Comparison of ENCODE assay signal across 8 cellular contexts in the genomic region with DNA sequence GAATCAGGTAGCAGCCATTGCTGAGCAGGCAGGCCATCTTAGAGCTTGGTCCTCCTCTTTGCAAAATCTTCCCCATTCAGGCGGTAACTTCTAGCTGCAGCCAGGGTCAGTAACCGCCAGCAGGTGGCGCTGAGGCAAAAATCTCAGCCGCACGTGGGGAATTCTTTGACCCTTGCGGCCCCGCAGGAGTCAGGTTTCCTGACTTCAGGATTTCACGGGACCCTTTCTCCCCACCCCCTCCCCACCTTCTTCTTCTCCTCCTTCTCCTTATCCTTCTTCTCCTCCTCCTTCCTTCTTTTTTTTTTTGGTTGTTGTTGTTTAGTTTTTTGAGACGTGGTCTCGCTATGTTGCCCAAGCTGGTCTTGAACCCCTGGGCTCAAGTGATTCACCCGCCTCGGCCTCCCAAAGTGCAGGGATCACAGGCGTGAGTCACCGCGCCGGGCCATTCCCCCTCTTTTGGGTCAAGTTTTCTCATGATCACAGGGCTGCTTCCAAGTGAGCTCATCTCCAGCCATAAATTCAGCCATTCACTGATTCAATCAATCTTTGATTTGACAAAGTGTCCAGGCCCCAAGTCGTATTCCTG. TPM values are rescaled to one million over a fixed set of nuclear protein-coding genes. Genes with fewer than 3 reads are reported as not detected.
DNase-seq lines count a peak whose midpoint lies in the region; ATAC-seq and TF ChIP-seq lines count a peak whose summit lies in the region.

No MANE protein-coding gene starts in this region.

- H3K9me3 ChIP-seq in GM23248 (ENCODE audit: low read depth) (no peaks in the 10 kb centered on the region), OCI-LY3 (ENCODE audit: insufficient read depth, low read length) (no peaks in the 10 kb centered on the region), neuronal stem cell (replicated peaks in 1 of 2; ENCODE audit: control insufficient read depth in 2 of 2, insufficient read depth in 1 of 2, low read depth in 1 of 2, low read length in 2 of 2) (no peaks in the 10 kb centered on the region)

- no peaks in the 10 kb centered on the region for H3F3A ChIP-seq in GM23248 (ENCODE audit: insufficient read depth)

- H4K91ac ChIP-seq in neuronal stem cell (ENCODE audit: low read depth, low read length, poor library complexity), result no peak overlapping the region

- ATAC-seq in GM18861 (IDR thresholded peaks at IDR 0.05; ENCODE audit: unreplicated experiment), result no peak

- no peaks in the 10 kb centered on the region for H3K79me2 ChIP-seq in GM23248 (ENCODE audit: insufficient read depth)
- no peaks in the 10 kb centered on the region for H3K79me2 ChIP-seq in OCI-LY3 (ENCODE audit: low read length)

- H2AFZ ChIP-seq in GM23248 (peak overlapping the region; percentile 68), OCI-LY3 (ENCODE audit: low read depth, low read length) (peak overlapping the region; percentile 79), neuronal stem cell (ENCODE audit: low read length) (peak overlapping the region; percentile 84)

- no peak overlapping the region for H2BK5ac ChIP-seq in neuronal stem cell (ENCODE audit: low read length)

- no peak overlapping the region for H3K18ac ChIP-seq in neuronal stem cell (ENCODE audit: low read length)

- no peaks in the 10 kb centered on the region for H3K27me3 ChIP-seq in GM23248 (replicated peaks; ENCODE audit: insufficient read depth)
- no peaks in the 10 kb centered on the region for H3K27me3 ChIP-seq in OCI-LY3 (ENCODE audit: low read depth, low read length)
- peaks cover 0 to 5% (median 1%) of the 10 kb centered on the region in 3 experiments for H3K27me3 ChIP-seq in neuronal stem cell (ENCODE audit: control insufficient read depth in 3 of 3, insufficient read depth in 3 of 3, low read depth in 1 of 3, low read length in 3 of 3)

- in situ Hi-C loops in GM23248 (cut with MboI), result loop anchor here (5.0 to 10.0 kb wide), 2 partner anchors 51 to 239 kb away; no protein-coding TSS in a partner anchor

- no peaks in the 10 kb centered on the region for H3K79me1 ChIP-seq in neuronal stem cell (ENCODE audit: low read depth, low read length)

- no peak overlapping the region for H3K4me3 ChIP-seq in GM23248
- H3K4me3 ChIP-seq in OCI-LY3 (ENCODE audit: low read length), result no peak overlapping the region
- no peak overlapping the region for H3K4me3 ChIP-seq in fibroblast of mammary gland (ENCODE audit: control insufficient read depth, low read depth, low read length)
- H3K4me3 ChIP-seq in neuronal stem cell (ENCODE audit: low read length in 2 of 2), result no peak overlapping the region

- WGBS in GM23248 (ENCODE audit: low coverage in 1 of 2, low lambda C conversion rate in 2 of 2, missing lambda C conversion rate in 2 of 2), 2 experiments, result 10% methylated on average over 17 of the region's 17 CpGs
- WGBS in neuronal stem cell (ENCODE audit: extremely low coverage in 2 of 2, insufficient read length in 2 of 2, insufficient replicate concordance in 1 of 2), 2 donors, result no CpG with 5 or more reads among the region's 17 CpGs

- no peak overlapping the region for H4K8ac ChIP-seq in neuronal stem cell (ENCODE audit: low read depth, low read length)

- H3K4me2 ChIP-seq in GM23248 (ENCODE audit: unreplicated experiment) (peak overlapping the region; percentile 6), OCI-LY3 (ENCODE audit: low read length) (peak overlapping the region; percentile 39), neuronal stem cell (ENCODE audit: insufficient read depth, low read length, poor library complexity, severe bottlenecking) (no peak overlapping the region)

- H3K27ac ChIP-seq in GM23248 (peak overlapping the region; percentile 25), OCI-LY3 (ENCODE audit: low read length) (no peak overlapping the region), neuronal stem cell (replicated peaks; ENCODE audit: low read length) (no peak overlapping the region)

- no peak overlapping the region for H3K23ac ChIP-seq in neuronal stem cell (ENCODE audit: low read depth, low read length, poor library complexity)

- H3K9ac ChIP-seq in GM23248, result no peak overlapping the region
- H3K9ac ChIP-seq in OCI-LY3 (ENCODE audit: low read length), result no peak overlapping the region
- no peak overlapping the region for H3K9ac ChIP-seq in neuronal stem cell (ENCODE audit: low read depth, low read length, poor library complexity)

- peak overlapping the region; percentile 53 for H2AK5ac ChIP-seq in neuronal stem cell (ENCODE audit: low read depth, low read length)

- H4K20me1 ChIP-seq in GM23248 (ENCODE audit: insufficient read depth) (no peaks in the 10 kb centered on the region), OCI-LY3 (ENCODE audit: insufficient read depth, low read length) (no peaks in the 10 kb centered on the region)

- no peaks in the 10 kb centered on the region for H3K9me2 ChIP-seq in GM23248 (ENCODE audit: insufficient read depth)

- no peak overlapping the region for H2BK12ac ChIP-seq in neuronal stem cell (ENCODE audit: low read length)

- no peak overlapping the region for H3K14ac ChIP-seq in neuronal stem cell (ENCODE audit: low read length)

- no peak overlapping the region for H3K4ac ChIP-seq in neuronal stem cell (ENCODE audit: low read length)

- H2BK120ac ChIP-seq in neuronal stem cell (ENCODE audit: low read depth, low read length), result no peak overlapping the region

- H3K4me1 ChIP-seq in GM23248 (ENCODE audit: insufficient read depth) (peaks cover 8% of the 10 kb centered on the region), OCI-LY3 (ENCODE audit: low read length) (peaks cover 5% of the 10 kb centered on the region), neuronal stem cell (ENCODE audit: control insufficient read depth in 2 of 2, insufficient read depth in 1 of 2, low read depth in 1 of 2, low read length in 2 of 2) (peaks cover 3 to 17% of the 10 kb centered on the region in 2 donors)

- peak; percentile 72 for TF ChIP-seq CTCF in OCI-LY3 (IDR thresholded peaks at IDR 0.05; ENCODE audit: low read depth, low read length)
- peak; percentile 80 for TF ChIP-seq CTCF in fibroblast of mammary gland (conservative IDR thresholded peaks at IDR 0.05; ENCODE audit: control insufficient read depth, insufficient read depth, low read depth, low read length)

- H3K36me3 ChIP-seq in GM23248 (ENCODE audit: low read depth) (no peaks in the 10 kb centered on the region), OCI-LY3 (replicated peaks; ENCODE audit: low read depth, low read length) (no peaks in the 10 kb centered on the region), neuronal stem cell (replicated peaks in 1 of 2; ENCODE audit: control insufficient read depth in 2 of 2, insufficient read depth in 2 of 2, low read length in 2 of 2) (no peaks in the 10 kb centered on the region)

- DNase-seq in AML-193 (lab: John Stamatoyannopoulos, UW) (peak; percentile 26 to 34), GM23248 (peak; percentile 80), activated T-cell treated with anti-CD3 and anti-CD28 coated beads for 48 hours (ENCODE audit: low read depth) (peak; percentile 55), fibroblast of mammary gland (ENCODE audit: low read depth) (peak; percentile 84), neuronal stem cell (ENCODE audit: low spot score) (peak; percentile 79), stromal cell of bone marrow (ENCODE audit: low read depth) (peak; percentile 64)

- no peak overlapping the region for H2BK15ac ChIP-seq in neuronal stem cell (ENCODE audit: low read length)

RNA-seq across cellular contexts. Expression of a gene that starts 33.4 kb away (rescaled TPM):
- 0.76 and 0.89 TPM in 2 replicates for total RNA-seq in GM23248 (2014; rRNA removed; shearing (Covaris generic))
- polyA plus RNA-seq in GM23248 (2016; fragmentation: Nextera tagmentation; extraction: Ambion mirVana), result 1.2 TPM in 2 replicates
- polyA plus RNA-seq in neuronal stem cell (2013, experiment 1 of 2), result 6.3 TPM
- 6.2 TPM for polyA plus RNA-seq in neuronal stem cell (2013, experiment 2 of 2)

RNA-seq across cellular contexts. Expression of a gene that starts 52.6 kb away (rescaled TPM):
- total RNA-seq in GM23248 (2014; rRNA removed; shearing (Covaris generic)), result 311 and 327 TPM in 2 replicates
- polyA plus RNA-seq in GM23248 (2016; fragmentation: Nextera tagmentation; extraction: Ambion mirVana), result 17.7 and 19.1 TPM in 2 replicates
- polyA plus RNA-seq in neuronal stem cell (2013, experiment 1 of 2), result 1.3 TPM
- polyA plus RNA-seq in neuronal stem cell (2013, experiment 2 of 2), result 1.3 TPM

Comparison
In these comparisons a context has a peak if more than half of its experiments do, and no peak if none do; other contexts are left out.
1. DNase-seq: peak in every context shown above with its lines; median percentile 84 in fibroblast of mammary gland; 80 in GM23248; 79 in neuronal stem cell; 64 in stromal cell of bone marrow; 55 in activated T-cell treated with anti-CD3 and anti-CD28 coated beads for 48 hours; 30 in AML-193.